32 cellular contexts compared by ENCODE assay signal in the genomic region with DNA sequence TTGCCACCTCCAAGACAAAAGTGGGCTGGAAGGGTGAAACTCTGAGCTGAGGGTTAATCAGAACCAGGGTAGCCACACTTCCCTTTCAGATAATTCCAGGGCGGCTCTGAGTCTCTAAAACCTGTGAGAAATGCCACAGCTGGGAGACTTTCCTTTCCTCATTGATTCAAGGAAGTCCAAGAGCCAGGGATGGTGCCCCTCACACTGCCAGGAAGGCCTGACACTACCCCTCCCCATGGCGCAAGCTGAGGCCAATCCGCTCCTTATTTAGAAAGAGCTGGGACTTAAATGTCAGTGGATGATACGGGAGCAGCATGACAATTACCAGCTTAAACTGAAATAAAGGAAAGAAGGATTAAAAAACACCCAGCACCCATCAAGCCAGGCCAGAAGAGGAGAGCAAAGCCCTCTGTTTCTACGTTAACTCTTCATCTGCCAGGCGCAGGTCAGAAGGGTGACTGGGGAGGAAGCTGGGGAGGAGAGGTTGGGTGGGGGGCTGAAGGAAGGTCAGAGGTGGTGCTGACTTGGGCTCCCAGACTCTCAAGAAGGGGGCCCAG.
DNase-seq lines count a peak whose midpoint lies in the region; ATAC-seq, FAIRE-seq and TF ChIP-seq lines count a peak whose summit lies in the region.
"Had no signal": no experiment of that assay in that cellular context is flagged by ENCODE, and none has a peak within 500 bp of the region (broad histone marks: within the 10 kb centered on the region; RNA-seq: fewer than 3 reads in every experiment).

No MANE protein-coding gene starts in this region.

- no peaks in the 10 kb centered on the region for H3K36me3 ChIP-seq in spleen
- H3K36me3 ChIP-seq: BLaER1, colonic mucosa, Peyer's patch, transverse colon had no signal

- CTCF ChIA-PET in activated CD4-positive, alpha-beta memory T cell treated with anti-CD3 and anti-CD28 coated beads, Interleukin-2, amount 10 ng/mL, durations not matched to agents 7 days and 5 days (lab: Charles Lee), result interaction anchor here (1.3 kb wide), 1 partner anchor 14 kb away, joined by 4 read pairs; no protein-coding TSS in a partner anchor

- FAIRE-seq in D721Med (lab: Jason Lieb, UNC), result peak; percentile 90
- FAIRE-seq: GM18507 had no signal

- H3K27me3 ChIP-seq in spleen (replicated peaks in 1 of 7), result peaks cover 0 to 7% (median 0%) of the 10 kb centered on the region in 7 donors
- H3K27me3 ChIP-seq: BLaER1, colonic mucosa, Peyer's patch, transverse colon had no signal

- TF ChIP-seq POLR2A in spleen (IDR thresholded peaks at IDR 0.05), result no peak

- no peak overlapping the region for H3K27ac Mint-ChIP-seq in activated CD4-positive, alpha-beta memory T cell treated with anti-CD3 and anti-CD28 coated beads, Interleukin-2, amount 10 ng/mL, durations not matched to agents 7 days and 5 days
- H3K27ac Mint-ChIP-seq: activated naive CD4-positive, alpha-beta T cell treated with anti-CD3 and anti-CD28 coated beads, Interleukin-2, amount 50 U/mL, for 24 hours; activated T-helper 17 cell treated with anti-CD3 and anti-CD28 coated beads, Interleukin-2, amount 50 U/mL, for 72 hours; effector memory CD8-positive, alpha-beta T cell had no signal

- no peak overlapping the region for H3K4me3 ChIP-seq in spleen
- H3K4me3 ChIP-seq: BLaER1, colonic mucosa, Peyer's patch, smooth muscle cell, transverse colon had no signal

- no peaks in the 10 kb centered on the region for H3K4me1 Mint-ChIP-seq in activated CD4-positive, alpha-beta memory T cell treated with anti-CD3 and anti-CD28 coated beads, Interleukin-2, amount 10 ng/mL, durations not matched to agents 7 days and 5 days
- H3K4me1 Mint-ChIP-seq: activated T-helper 17 cell treated with anti-CD3 and anti-CD28 coated beads, Interleukin-2, amount 50 U/mL, for 72 hours had no signal

- no peaks in the 10 kb centered on the region for H3K9me3 Mint-ChIP-seq in activated CD4-positive, alpha-beta memory T cell treated with anti-CD3 and anti-CD28 coated beads, Interleukin-2, amount 10 ng/mL, durations not matched to agents 7 days and 5 days
- H3K9me3 Mint-ChIP-seq: activated naive CD4-positive, alpha-beta T cell treated with anti-CD3 and anti-CD28 coated beads, Interleukin-2, amount 50 U/mL, for 24 hours; activated T-helper 17 cell treated with anti-CD3 and anti-CD28 coated beads, Interleukin-2, amount 50 U/mL, for 72 hours; effector memory CD8-positive, alpha-beta T cell had no signal

- H3K4me1 ChIP-seq in spleen, result peaks cover 0 to 8% (median 0%) of the 10 kb centered on the region in 6 donors
- H3K4me1 ChIP-seq: colonic mucosa, Peyer's patch, transverse colon had no signal

- peak; percentile 77 for DNase-seq in D721Med (ENCODE audit: insufficient read length, low spot score)
- DNase-seq in NCI-H82 treated with DMSO at 0.1 percent for 48 hours (lab: John Stamatoyannopoulos, UW; ENCODE audit: unreplicated experiment), result peak; percentile 94
- DNase-seq in globus pallidus (ENCODE audit: low spot score), result peak; percentile 52
- peak; percentile 8 for DNase-seq in sciatic nerve (ENCODE audit: low spot score)
- DNase-seq in activated CD4-positive, alpha-beta T cell treated with anti-CD3 and anti-CD28 coated beads for 4 hours, result no peak
- no peak for DNase-seq in HuH-7.5 (ENCODE audit: low spot score)
- no peak for DNase-seq in spleen
- DNase-seq in activated CD4-positive, alpha-beta memory T cell treated with anti-CD3 and anti-CD28 coated beads, Interleukin-2, amount 10 ng/mL, durations not matched to agents 7 days and 5 days, result no peak
- DNase-seq: ACHN; activated CD4-positive, alpha-beta T cell treated with anti-CD3 and anti-CD28 coated beads, Interleukin-2, amount 50 U/mL, for 48 hours; activated CD4-positive, CD25-positive, alpha-beta regulatory T cell; activated CD8-positive, alpha-beta memory T cell treated with anti-CD3 and anti-CD28 coated beads, Interleukin-2, amount 50 U/mL, for 4 hours; colonic mucosa; DMS79; effector memory CD8-positive, alpha-beta T cell; IMR-90; mesendoderm; NCI-H1048; NCI-H187; NCI-H526 treated with DMSO at 0.1 percent for 48 hours; occipital lobe; retina; SHP77 treated with DMSO at 0.1 percent for 48 hours; stimulated activated CD4-positive, alpha-beta T cell treated with anti-CD3 and anti-CD28 coated beads, Interleukin-2, amount 100 ng/mL, for 24 hours; T1000; transverse colon had no signal

- H3K36me3 Mint-ChIP-seq in activated CD4-positive, alpha-beta memory T cell treated with anti-CD3 and anti-CD28 coated beads, Interleukin-2, amount 10 ng/mL, durations not matched to agents 7 days and 5 days (ENCODE audit: low read depth), result no peaks in the 10 kb centered on the region
- H3K36me3 Mint-ChIP-seq: activated naive CD4-positive, alpha-beta T cell treated with anti-CD3 and anti-CD28 coated beads, Interleukin-2, amount 50 U/mL, for 24 hours had no signal

- intact Hi-C loops in sciatic nerve (cut with DNase I) (no loop called here), spleen (cut with DNase I; ENCODE audit: low total_unique reads) (no loop called here)

- H3K27ac ChIP-seq in spleen, result no peak overlapping the region
- H3K27ac ChIP-seq: BLaER1, colonic mucosa, Peyer's patch, transverse colon had no signal

- H3K27me3 Mint-ChIP-seq in activated CD4-positive, alpha-beta memory T cell treated with anti-CD3 and anti-CD28 coated beads, Interleukin-2, amount 10 ng/mL, durations not matched to agents 7 days and 5 days, result no peaks in the 10 kb centered on the region
- H3K27me3 Mint-ChIP-seq: activated naive CD4-positive, alpha-beta T cell treated with anti-CD3 and anti-CD28 coated beads, Interleukin-2, amount 50 U/mL, for 24 hours; activated T-helper 17 cell treated with anti-CD3 and anti-CD28 coated beads, Interleukin-2, amount 50 U/mL, for 72 hours had no signal

- ATAC-seq in sciatic nerve, result no peak
- ATAC-seq: activated T-helper 17 cell treated with anti-CD3 and anti-CD28 coated beads, Interleukin-2, amount 50 U/mL, for 72 hours; effector memory CD8-positive, alpha-beta T cell had no signal

- TF ChIP-seq CTCF in D721Med (IDR thresholded peaks at IDR 0.05; ENCODE audit: insufficient read depth, missing control alignments), result no peak
- no peak for TF ChIP-seq CTCF in spleen (IDR thresholded peaks at IDR 0.05 in 8 of 11, conservative IDR thresholded peaks at IDR 0.05 in 3 of 11)

- 74 to 82% (median 78%) methylated on average over 6 of the region's 6 CpGs for WGBS in spleen, 5 donors

- POLR2A ChIA-PET in activated CD4-positive, alpha-beta memory T cell treated with anti-CD3 and anti-CD28 coated beads, Interleukin-2, amount 10 ng/mL, durations not matched to agents 7 days and 5 days (lab: Charles Lee), result no interaction called here

- no peak overlapping the region for H3K4me3 Mint-ChIP-seq in activated CD4-positive, alpha-beta memory T cell treated with anti-CD3 and anti-CD28 coated beads, Interleukin-2, amount 10 ng/mL, durations not matched to agents 7 days and 5 days
- H3K4me3 Mint-ChIP-seq: activated naive CD4-positive, alpha-beta T cell treated with anti-CD3 and anti-CD28 coated beads, Interleukin-2, amount 50 U/mL, for 24 hours; activated T-helper 17 cell treated with anti-CD3 and anti-CD28 coated beads, Interleukin-2, amount 50 U/mL, for 72 hours; effector memory CD8-positive, alpha-beta T cell had no signal

- no peaks in the 10 kb centered on the region for H3K9me3 ChIP-seq in spleen
- H3K9me3 ChIP-seq: BLaER1, colonic mucosa, Peyer's patch, transverse colon had no signal

Comparison
In these comparisons a context has a peak if more than half of its experiments do, and no peak if none do; other contexts are left out.
1. DNase-seq: peak in D721Med (single experiment), NCI-H82 treated with DMSO at 0.1 percent for 48 hours (single experiment), globus pallidus (single experiment) and sciatic nerve (single experiment); none in activated CD4-positive, alpha-beta T cell treated with anti-CD3 and anti-CD28 coated beads for 4 hours (0 of 2), HuH-7.5 (single experiment), spleen (single experiment) and activated CD4-positive, alpha-beta memory T cell treated with anti-CD3 and anti-CD28 coated beads, Interleukin-2, amount 10 ng/mL, durations not matched to agents 7 days and 5 days (single experiment).